In genomic region chr3:188439080-188439479, GRCh38 we compare ENCODE assay signal across 8 cellular contexts.
A peak's percentile ranks its signal among the peaks of the same experiment; 100 is the strongest.
DNase-seq lines count a peak whose midpoint lies in the region; ATAC-seq and TF ChIP-seq lines count a peak whose summit lies in the region.

No MANE protein-coding gene starts in this region.

- no peak overlapping the region for H2AFZ ChIP-seq in GM23338
- no peak overlapping the region for H2AFZ ChIP-seq in osteoblast (ENCODE audit: low read length)

- H3K27me3 ChIP-seq in Peyer's patch (no peaks in the 10 kb centered on the region), GM23338 (ENCODE audit: insufficient read depth) (no peaks in the 10 kb centered on the region), osteoblast (ENCODE audit: insufficient read depth, low read length) (no peaks in the 10 kb centered on the region), HAP-1 (ENCODE audit: low read depth) (no peaks in the 10 kb centered on the region)

- no peaks in the 10 kb centered on the region for H3K9me3 Mint-ChIP-seq in endothelial cell (ENCODE audit: unreplicated experiment)
- peaks cover 3% of the 10 kb centered on the region for H3K9me3 Mint-ChIP-seq in stimulated activated memory B cell treated with anti-CD40 and anti-IgM and Interleukin-4, amounts not matched to agents 10 μg/mL and 1 μg/mL and 100 μg/mL, for 72 hours
- H3K9me3 Mint-ChIP-seq in GM23338 = no peaks in the 10 kb centered on the region

- no peak overlapping the region for H3K4me3 ChIP-seq in Peyer's patch
- no peak overlapping the region for H3K4me3 ChIP-seq in GM23338
- H3K4me3 ChIP-seq in osteoblast (ENCODE audit: insufficient read depth, low read length) = no peak overlapping the region
- no peak overlapping the region for H3K4me3 ChIP-seq in HAP-1

- H3K36me3 ChIP-seq in Peyer's patch (no peaks in the 10 kb centered on the region), GM23338 (ENCODE audit: insufficient read depth) (no peaks in the 10 kb centered on the region), osteoblast (ENCODE audit: insufficient read depth, low read length) (peaks cover 5% of the 10 kb centered on the region), HAP-1 (replicated peaks) (no peaks in the 10 kb centered on the region)

- H3K27ac Mint-ChIP-seq in endothelial cell (ENCODE audit: unreplicated experiment) (peak overlapping the region; percentile 88), GM23338 (no peak overlapping the region)
- H3K27ac Mint-ChIP-seq in stimulated activated memory B cell treated with anti-CD40 and anti-IgM and Interleukin-4, amounts not matched to agents 10 μg/mL and 1 μg/mL and 100 μg/mL, for 72 hours = peak overlapping the region; percentile 98

- H3K9me2 ChIP-seq in GM23338 (ENCODE audit: insufficient read depth) = no peaks in the 10 kb centered on the region

- H3F3A ChIP-seq in GM23338 (replicated peaks; ENCODE audit: low read depth) = no peaks in the 10 kb centered on the region

- H3K4me1 Mint-ChIP-seq in endothelial cell (ENCODE audit: unreplicated experiment) (peaks cover 58% of the 10 kb centered on the region), GM23338 (peaks cover 28% of the 10 kb centered on the region)
- H3K4me1 Mint-ChIP-seq in stimulated activated memory B cell treated with anti-CD40 and anti-IgM and Interleukin-4, amounts not matched to agents 10 μg/mL and 1 μg/mL and 100 μg/mL, for 72 hours = peaks cover 75% of the 10 kb centered on the region

- H4K20me1 ChIP-seq in GM23338 (replicated peaks; ENCODE audit: insufficient read depth) = no peaks in the 10 kb centered on the region
- H4K20me1 ChIP-seq in osteoblast (ENCODE audit: insufficient read depth, low read length) = no peaks in the 10 kb centered on the region

- TF ChIP-seq POLR2A in Peyer's patch (IDR thresholded peaks at IDR 0.05) = no peak

- H3K79me2 ChIP-seq in GM23338 (replicated peaks; ENCODE audit: insufficient read depth) = no peaks in the 10 kb centered on the region
- peaks cover 26% of the 10 kb centered on the region for H3K79me2 ChIP-seq in osteoblast (ENCODE audit: insufficient read depth, low read length)

- H3K4me1 ChIP-seq in Peyer's patch (peaks cover 0 to 16% (median 0%) of the 10 kb centered on the region in 4 donors), GM23338 (ENCODE audit: insufficient read depth) (peaks cover 4% of the 10 kb centered on the region), osteoblast (ENCODE audit: insufficient read depth, low read length) (peaks cover 3% of the 10 kb centered on the region), HAP-1 (no peaks in the 10 kb centered on the region)

- H3K36me3 Mint-ChIP-seq in endothelial cell (ENCODE audit: low read depth, unreplicated experiment) (peaks cover 9% of the 10 kb centered on the region), GM23338 (ENCODE audit: low read depth) (no peaks in the 10 kb centered on the region)
- peaks cover 21% of the 10 kb centered on the region for H3K36me3 Mint-ChIP-seq in stimulated activated memory B cell treated with anti-CD40 and anti-IgM and Interleukin-4, amounts not matched to agents 10 μg/mL and 1 μg/mL and 100 μg/mL, for 72 hours

- TF ChIP-seq CTCF in Peyer's patch (IDR thresholded peaks at IDR 0.05) (no peak), endothelial cell (IDR thresholded peaks at IDR 0.05; ENCODE audit: unreplicated experiment) (no peak), GM23338 (conservative IDR thresholded peaks at IDR 0.05; ENCODE audit: low read depth in 2 of 2) (no peak), osteoblast (IDR thresholded peaks at IDR 0.05; ENCODE audit: extremely low read depth, low read depth, low read length) (no peak)

- in situ Hi-C loops in HAP-1 (cut with MboI; ENCODE audit: low sequenced_read_pairs) = no loop called here

- DNase-seq in Peyer's patch (peak in 2 of 3 donors; percentile 37 to 53), endothelial cell (ENCODE audit: low spot score) (no peak), GM23338 (ENCODE audit: low spot score) (no peak), osteoblast (ENCODE audit: insufficient read length, low spot score, missing footprints) (no peak), HAP-1 (ENCODE audit: low spot score in 2 of 2) (no peak)

- ATAC-seq in GM18909 (IDR thresholded peaks at IDR 0.05; ENCODE audit: poor library complexity, unreplicated experiment) (peak; percentile 95), HG02885 (IDR thresholded peaks at IDR 0.05; ENCODE audit: poor library complexity, unreplicated experiment) (peak; percentile 79), GM23338 (no peak)
- peak; percentile 95 for ATAC-seq in stimulated activated memory B cell treated with anti-CD40 and anti-IgM and Interleukin-4, amounts not matched to agents 10 μg/mL and 1 μg/mL and 100 μg/mL, for 72 hours

- peak overlapping the region; percentile 41 to 69 (median 54) for H3K27ac ChIP-seq in Peyer's patch
- H3K27ac ChIP-seq in GM23338 (ENCODE audit: low read depth) = no peak overlapping the region
- no peak overlapping the region for H3K27ac ChIP-seq in osteoblast (ENCODE audit: low read depth, low read length)

- peaks cover 2% of the 10 kb centered on the region for H3K27me3 Mint-ChIP-seq in endothelial cell (ENCODE audit: unreplicated experiment)
- no peaks in the 10 kb centered on the region for H3K27me3 Mint-ChIP-seq in stimulated activated memory B cell treated with anti-CD40 and anti-IgM and Interleukin-4, amounts not matched to agents 10 μg/mL and 1 μg/mL and 100 μg/mL, for 72 hours
- peaks cover 2% of the 10 kb centered on the region for H3K27me3 Mint-ChIP-seq in GM23338 (ENCODE audit: insufficient read depth, low read depth, poor library complexity)

- no peaks in the 10 kb centered on the region for H3K9me3 ChIP-seq in Peyer's patch
- no peaks in the 10 kb centered on the region for H3K9me3 ChIP-seq in osteoblast (ENCODE audit: low read depth, low read length)
- H3K9me3 ChIP-seq in HAP-1 = no peaks in the 10 kb centered on the region

- no peak overlapping the region for H3K4me3 Mint-ChIP-seq in endothelial cell (ENCODE audit: unreplicated experiment)
- peak overlapping the region; percentile 7 for H3K4me3 Mint-ChIP-seq in stimulated activated memory B cell treated with anti-CD40 and anti-IgM and Interleukin-4, amounts not matched to agents 10 μg/mL and 1 μg/mL and 100 μg/mL, for 72 hours
- H3K4me3 Mint-ChIP-seq in GM23338 = no peak overlapping the region

- H3K4me2 ChIP-seq in GM23338 (no peak overlapping the region), osteoblast (ENCODE audit: insufficient read depth, low read length) (no peak overlapping the region)

TF ChIP-seq in GM23338, 12 proteins besides CTCF, POLR2A, EP300 and RAD21:
- no peak for TF ChIP-seq ZNF331 (CRISPR knock-in tag; IDR thresholded peaks at IDR 0.05; ENCODE audit: low read depth)

Comparison
In these comparisons a context has a peak if more than half of its experiments do, and no peak if none do; other contexts are left out.
1. DNase-seq: peak in Peyer's patch (2 of 3); none in endothelial cell (single experiment), GM23338 (single experiment), osteoblast (single experiment) and HAP-1 (0 of 2).
2. H3K27ac ChIP-seq: peak in Peyer's patch (4 of 4); none in GM23338 (single experiment) and osteoblast (single experiment).